ENCODE assay signal across 8 cellular contexts in the genomic region with DNA sequence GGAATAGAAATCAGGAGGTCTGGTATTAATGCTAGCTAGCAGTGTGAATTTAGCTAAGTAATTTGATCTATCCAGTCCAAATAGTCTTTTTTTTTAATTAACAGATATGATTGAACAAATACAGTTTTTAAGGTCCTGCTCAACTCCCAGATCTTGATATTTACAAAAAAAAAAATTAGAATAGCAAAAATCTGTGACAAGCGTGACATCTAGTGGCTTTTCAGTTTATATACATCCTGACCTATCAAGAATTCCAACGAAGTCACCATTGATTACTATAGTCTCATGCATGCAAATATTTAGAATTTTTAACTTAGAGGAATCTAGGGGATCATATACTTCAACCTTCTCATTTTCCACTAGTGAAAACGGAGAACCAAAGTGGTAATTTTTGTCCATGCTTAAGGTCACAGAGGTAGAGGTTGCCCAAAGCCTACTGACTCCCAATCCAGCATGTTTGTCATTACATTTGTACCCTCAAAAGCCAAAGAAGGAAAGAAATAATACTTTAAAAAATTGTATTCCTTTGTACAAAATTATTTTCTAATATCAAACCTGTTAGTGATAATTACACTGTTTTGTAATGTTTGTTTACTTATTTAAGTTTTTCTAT. TPM values are rescaled to one million over a fixed set of nuclear protein-coding genes. Genes with fewer than 3 reads are reported as not detected.
DNase-seq lines count a peak whose midpoint lies in the region; ATAC-seq and TF ChIP-seq lines count a peak whose summit lies in the region.

No MANE protein-coding gene starts in this region.

- no peak for TF ChIP-seq POLR2A in vagina (IDR thresholded peaks at IDR 0.05)

- H3K27ac ChIP-seq in RWPE1 (no peak overlapping the region), vagina (no peak overlapping the region)

- no peaks in the 10 kb centered on the region for H3K36me3 ChIP-seq in vagina

- H3K4me3 ChIP-seq in vagina = no peak overlapping the region

- CTCF ChIA-PET in HEK293T (lab: Yijun Ruan, JAX) (interaction anchor here (0.6 to 1.0 kb wide), 6 partner anchors 10 to 945 kb away, joined by 3 to 5 read pairs (median 3); no protein-coding TSS in a partner anchor), RWPE1 (lab: Yijun Ruan, JAX) (interaction anchor here (0.6 to 1.6 kb wide), 13 partner anchors 8 to 1226 kb away, joined by 3 to 7 read pairs (median 4); no protein-coding TSS in a partner anchor)

- H3K27me3 ChIP-seq in vagina = no peaks in the 10 kb centered on the region

- DNase-seq in ACHN (peak; percentile 35), HEK293T (ENCODE audit: extremely low spot score) (no peak), RWPE1 (ENCODE audit: low spot score) (peak; percentile 28), foreskin melanocyte (peak; percentile 16), vagina (ENCODE audit: extremely low spot score in 2 of 2) (no peak), GM20000 (ENCODE audit: low spot score) (no peak), COR-L47 (lab: John Stamatoyannopoulos, UW) (no peak)

- ATAC-seq in HG03045 (IDR thresholded peaks at IDR 0.05; ENCODE audit: unreplicated experiment) = no peak

- in situ Hi-C loops in ACHN (cut with HindIII; ENCODE audit: low pct_ligation_motif_present, low pct_unique_long_range_greater_than_20kb, low sequenced_read_pairs) = no loop called here

- no peaks in the 10 kb centered on the region for H3K4me1 ChIP-seq in vagina

- intact Hi-C loops in vagina (cut with DNase I) = no loop called here

- POLR2A ChIA-PET in HEK293T (lab: Yijun Ruan, JAX) (no interaction called here), RWPE1 (lab: Yijun Ruan, JAX; ENCODE audit: low non-redundant PET) (no interaction called here)

- peak; percentile 74 for TF ChIP-seq CTCF in RWPE1 (conservative IDR thresholded peaks at IDR 0.05; ENCODE audit: low read depth)
- peak; percentile 2 to 35 (median 32) for TF ChIP-seq CTCF in vagina (IDR thresholded peaks at IDR 0.05)
- no peak for TF ChIP-seq CTCF in GM20000 (IDR thresholded peaks at IDR 0.05; ENCODE audit: extremely low read depth, missing control alignments)

- no peaks in the 10 kb centered on the region for H3K9me3 ChIP-seq in vagina

TF ChIP-seq in HEK293T, 16 proteins besides CTCF, POLR2A, EP300 and RAD21:
- TF ChIP-seq HDGF (IDR thresholded peaks at IDR 0.05; ENCODE audit: borderline replicate concordance) (no peak), ZNF384 (IDR thresholded peaks at IDR 0.05) (peak; percentile 49; the same call in 1 of the 2 replicates)

RNA-seq across cellular contexts. Expression of a gene that starts 17.6 kb away (rescaled TPM):
- 44.4 TPM for total RNA-seq in vagina

Comparison
In these comparisons a context has a peak if more than half of its experiments do, and no peak if none do; other contexts are left out.
1. DNase-seq: peak in ACHN (single experiment), RWPE1 (single experiment) and foreskin melanocyte (single experiment); none in HEK293T (single experiment), vagina (0 of 2), GM20000 (single experiment) and COR-L47 (single experiment).